Comparison of ENCODE assay signal across 23 cellular contexts in genomic region chr12:46292754-46293402, GRCh38. TPM values are rescaled to one million over a fixed set of nuclear protein-coding genes. Genes with fewer than 3 reads are reported as not detected.
DNase-seq lines count a peak whose midpoint lies in the region; ATAC-seq, FAIRE-seq and TF ChIP-seq lines count a peak whose summit lies in the region.
"Had no signal": no experiment of that assay in that cellular context is flagged by ENCODE, and none has a peak within 500 bp of the region (broad histone marks: within the 10 kb centered on the region; RNA-seq: fewer than 3 reads in every experiment).

No MANE protein-coding gene starts in this region.

- no peak overlapping the region for H3K23ac ChIP-seq in trophoblast cell (ENCODE audit: low read length)

- no peaks in the 10 kb centered on the region for H3K79me2 ChIP-seq in trophoblast cell (ENCODE audit: control insufficient read depth, insufficient read depth, low read length, poor library complexity)
- H3K79me2 ChIP-seq: hepatocyte had no signal

- no CpG with 5 or more reads among the region's 2 CpGs for WGBS in trophoblast cell (ENCODE audit: extremely low coverage, insufficient coverage, insufficient read length)

- H3K27ac ChIP-seq in HEK293 (ENCODE audit: extremely low read depth, low read depth, low read length) (no peak overlapping the region), WERI-Rb-1 (no peak overlapping the region), trophoblast cell (ENCODE audit: low read depth, low read length) (no peak overlapping the region)
- H3K27ac ChIP-seq: epithelial cell of prostate, hepatocyte had no signal

- no peaks in the 10 kb centered on the region for H3K9me3 ChIP-seq in HEK293 (ENCODE audit: control insufficient read depth, insufficient read depth, low read depth, low read length)
- peaks cover 4% of the 10 kb centered on the region for H3K9me3 ChIP-seq in WERI-Rb-1 (ENCODE audit: severe bottlenecking)
- H3K9me3 ChIP-seq in trophoblast cell (ENCODE audit: insufficient read depth, low read depth, low read length) = peaks cover 7% of the 10 kb centered on the region
- H3K9me3 ChIP-seq: BE2C had no signal

- no peak overlapping the region for H3K4me2 ChIP-seq in trophoblast cell (ENCODE audit: low read length)
- H3K4me2 ChIP-seq: hepatocyte had no signal

- H3K27me3 ChIP-seq in BJ (ENCODE audit: control insufficient read depth, insufficient read depth, low read length) = 0 out of 2 replicates have a peak, but pooled peaks cover 2% of the 10 kb centered on the region
- no peaks in the 10 kb centered on the region for H3K27me3 ChIP-seq in WERI-Rb-1 (ENCODE audit: insufficient read depth, low read depth, severe bottlenecking)
- no peaks in the 10 kb centered on the region for H3K27me3 ChIP-seq in trophoblast cell (ENCODE audit: insufficient read depth, low read length)
- H3K27me3 ChIP-seq: BE2C, hepatocyte had no signal

- CTCF ChIA-PET in BJ (lab: Yijun Ruan, JAX) = interaction anchor here (0.6 kb wide), 2 partner anchors 87 to 106 kb away, joined by 3 read pairs; no protein-coding TSS in a partner anchor
- CTCF ChIA-PET in HEK293 (lab: Yijun Ruan, JAX) = interaction anchor here (0.7 kb wide), 1 partner anchor 62 kb away, joined by 3 read pairs; no protein-coding TSS in a partner anchor

- H3K4me3 ChIP-seq in BJ (ENCODE audit: low read depth, low read length) (no peak overlapping the region), HEK293 (ENCODE audit: low read depth, low read length) (no peak overlapping the region), WERI-Rb-1 (ENCODE audit: low read depth, low read length) (no peak overlapping the region), fibroblast of pulmonary artery (replicated peaks; ENCODE audit: low read depth, low read length) (no peak overlapping the region), trophoblast cell (ENCODE audit: low read depth, low read length) (no peak overlapping the region)
- H3K4me3 ChIP-seq: hepatocyte had no signal

- H2BK120ac ChIP-seq in trophoblast cell (ENCODE audit: insufficient read depth, low read length, poor library complexity) = no peak overlapping the region

- no peak overlapping the region for H2BK5ac ChIP-seq in trophoblast cell (ENCODE audit: low read depth, low read length, poor library complexity)

- no peak overlapping the region for H3K18ac ChIP-seq in trophoblast cell (ENCODE audit: low read length)

- POLR2A ChIA-PET in BJ (lab: Charles Lee) = no interaction called here
- POLR2A ChIA-PET in HEK293 (lab: Yijun Ruan, JAX) = no interaction called here

- no peak overlapping the region for H3K4ac ChIP-seq in trophoblast cell (ENCODE audit: low read depth, low read length)

- no peaks in the 10 kb centered on the region for H3K4me1 ChIP-seq in HEK293 (ENCODE audit: control insufficient read depth, insufficient read depth, low read length)
- H3K4me1 ChIP-seq in trophoblast cell (ENCODE audit: control insufficient read depth in 1 of 2, insufficient read depth in 2 of 2, low read length in 2 of 2) = no peaks in the 10 kb centered on the region
- H3K4me1 ChIP-seq: BE2C had no signal

- H3K36me3 ChIP-seq in BJ (ENCODE audit: control insufficient read depth, insufficient read depth, low read length) = no peaks in the 10 kb centered on the region
- H3K36me3 ChIP-seq in HEK293 (ENCODE audit: control insufficient read depth in 2 of 2, insufficient read depth in 1 of 2, low read length in 2 of 2) = no peaks in the 10 kb centered on the region
- H3K36me3 ChIP-seq in WERI-Rb-1 = no peaks in the 10 kb centered on the region
- no peaks in the 10 kb centered on the region for H3K36me3 ChIP-seq in trophoblast cell (ENCODE audit: control insufficient read depth in 1 of 2, insufficient read depth in 2 of 2, low read length in 2 of 2)
- H3K36me3 ChIP-seq: BE2C had no signal

- no peak for DNase-seq in BJ (ENCODE audit: low read depth)
- no peak for DNase-seq in WERI-Rb-1
- DNase-seq in fibroblast of pulmonary artery (ENCODE audit: low read depth) = peak; percentile 18
- no peak for DNase-seq in NCI-H524 (lab: John Stamatoyannopoulos, UW)
- DNase-seq in RCC 7860 (ENCODE audit: low spot score) = no peak
- DNase-seq in trophoblast cell = no peak
- DNase-seq: activated CD4-positive, alpha-beta T cell treated with anti-CD3 and anti-CD28 coated beads, Interleukin-2, amount 50 U/mL, for 4 hours; activated naive CD4-positive, alpha-beta T cell treated with anti-CD3 and anti-CD28 coated beads, Interleukin-2, amount 10 ng/mL, durations not matched to agents 7 days and 5 days; activated T-cell treated with anti-CD3 and anti-CD28 coated beads for 4 hours; BE2C; dermis blood vessel endothelial cell; GDM1; mesenchymal stem cell; naive thymus-derived CD8-positive, alpha-beta T cell; NCI-H187 treated with DMSO at 0.1 percent for 48 hours; NCI-H446; stimulated activated CD4-positive, alpha-beta T cell treated with anti-CD3 and anti-CD28 coated beads, Interleukin-2, amount 100 ng/mL, for 24 hours had no signal

- H4K91ac ChIP-seq in trophoblast cell (ENCODE audit: low read depth, low read length) = no peak overlapping the region

- no peaks in the 10 kb centered on the region for H3K79me1 ChIP-seq in trophoblast cell (ENCODE audit: low read length)

- ATAC-seq in GM21529 (IDR thresholded peaks at IDR 0.05; ENCODE audit: unreplicated experiment) = no peak
- ATAC-seq: naive thymus-derived CD8-positive, alpha-beta T cell had no signal

- TF ChIP-seq CTCF in BJ (IDR thresholded peaks at IDR 0.05; ENCODE audit: insufficient read depth, low read depth, low read length) = peak; percentile 43
- TF ChIP-seq CTCF in HEK293 (tag by site-specific recombination; IDR thresholded peaks at IDR 0.05) = no peak
- 0 out of 2 replicates have a peak, but pooled peaks have one; percentile 8 for TF ChIP-seq CTCF in WERI-Rb-1 (IDR thresholded peaks at IDR 0.05; ENCODE audit: low read depth, low read length)
- peak; percentile 28 for TF ChIP-seq CTCF in fibroblast of pulmonary artery (IDR thresholded peaks at IDR 0.05; ENCODE audit: low read length, missing control alignments)

- no peak overlapping the region for H3K9ac ChIP-seq in trophoblast cell (ENCODE audit: low read length)

- no peak overlapping the region for H2AK5ac ChIP-seq in trophoblast cell (ENCODE audit: low read length)

- FAIRE-seq in RCC 7860 (lab: Jason Lieb, UNC) = no peak
- FAIRE-seq: astrocyte, keratinocyte had no signal

- no peak overlapping the region for H4K12ac ChIP-seq in trophoblast cell (ENCODE audit: low read depth, low read length)

- no peak overlapping the region for H2AFZ ChIP-seq in trophoblast cell (ENCODE audit: insufficient read depth, low read length, poor library complexity)
- H2AFZ ChIP-seq: hepatocyte had no signal

- no peak overlapping the region for H2BK12ac ChIP-seq in trophoblast cell (ENCODE audit: low read length)

- H3K14ac ChIP-seq in trophoblast cell (ENCODE audit: low read length) = no peak overlapping the region

- H4K8ac ChIP-seq in trophoblast cell (ENCODE audit: low read depth, low read length) = no peak overlapping the region

TF ChIP-seq in HEK293, 187 proteins besides CTCF, POLR2A, EP300 and RAD21:
- no peak for TF ChIP-seq ZNF302 (tag by site-specific recombination; IDR thresholded peaks at IDR 0.05; ENCODE audit: low read depth)
- TF ChIP-seq ZNF585B (tag by site-specific recombination; IDR thresholded peaks at IDR 0.05) = peak; percentile 45; the same call in 1 of the 2 replicates

RNA-seq across cellular contexts. Expression of gene SLC38A1, which starts 24.0 kb away (rescaled TPM):
- 76.8 and 139 TPM in 2 replicates for polyA plus RNA-seq in BJ (2011; rRNA removed)
- 114 and 123 TPM in 2 replicates for polyA minus RNA-seq in BJ (2011; rRNA and poly(A)+ RNA removed)
- 376 TPM in 2 replicates for polyA plus RNA-seq in trophoblast cell (2013)
